Comparison of ENCODE assay signal across 22 cellular contexts in the genomic region with DNA sequence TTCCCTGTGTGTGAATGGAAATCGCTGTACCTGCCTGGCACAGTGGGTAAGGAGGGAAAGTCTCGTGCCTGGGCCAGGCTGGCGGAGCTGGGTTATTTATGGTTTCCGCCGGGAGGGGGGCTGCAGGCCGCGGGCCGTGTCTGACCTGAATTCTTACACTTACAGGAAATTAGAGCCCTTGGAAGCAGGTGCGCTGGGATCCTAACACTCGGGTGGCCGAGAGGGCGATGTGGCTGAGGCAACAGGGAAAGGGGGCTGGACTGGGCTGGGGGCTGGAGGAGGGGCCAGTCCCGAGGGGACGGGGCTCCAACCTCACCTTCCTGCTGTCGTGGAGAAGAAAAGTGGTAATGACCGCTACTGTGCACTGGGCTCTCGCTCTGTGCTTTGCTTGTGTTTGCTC.
"Had no signal": no experiment of that assay in that cellular context is flagged by ENCODE, and none has a peak within 500 bp of the region (broad histone marks: within the 10 kb centered on the region; RNA-seq: fewer than 3 reads in every experiment).

No MANE protein-coding gene starts in this region.

- H3K27ac Mint-ChIP-seq: activated CD4-positive, alpha-beta memory T cell treated with anti-CD3 and anti-CD28 coated beads for 36 hours; activated CD8-positive, alpha-beta memory T cell treated with anti-CD3 and anti-CD28 coated beads, Interleukin-2, amount 10 ng/mL, durations not matched to agents 7 days and 5 days; activated naive CD4-positive, alpha-beta T cell treated with anti-CD3 and anti-CD28 coated beads, Interleukin-2, amount 50 U/mL, for 24 hours; activated T-cell treated with anti-CD3 and anti-CD28 coated beads, Interleukin-2, amount 50 U/mL, for 24 hours; memory B cell; naive thymus-derived CD4-positive, alpha-beta T cell had no signal

- H3K27ac ChIP-seq: esophagus muscularis mucosa, neutrophil, parathyroid adenoma, tibial artery, vagina had no signal

- H3K4me3 ChIP-seq: esophagus muscularis mucosa, mucosa of descending colon, tibial artery, vagina had no signal

- H3K4me3 Mint-ChIP-seq: activated CD4-positive, alpha-beta memory T cell treated with anti-CD3 and anti-CD28 coated beads for 36 hours; activated CD8-positive, alpha-beta memory T cell treated with anti-CD3 and anti-CD28 coated beads, Interleukin-2, amount 10 ng/mL, durations not matched to agents 7 days and 5 days; activated naive CD4-positive, alpha-beta T cell treated with anti-CD3 and anti-CD28 coated beads, Interleukin-2, amount 50 U/mL, for 24 hours; activated T-cell treated with anti-CD3 and anti-CD28 coated beads, Interleukin-2, amount 50 U/mL, for 24 hours; central memory CD8-positive, alpha-beta T cell; memory B cell; naive thymus-derived CD4-positive, alpha-beta T cell had no signal

- H3K9me3 Mint-ChIP-seq: activated CD4-positive, alpha-beta memory T cell treated with anti-CD3 and anti-CD28 coated beads for 36 hours; activated naive CD4-positive, alpha-beta T cell treated with anti-CD3 and anti-CD28 coated beads, Interleukin-2, amount 50 U/mL, for 24 hours; activated T-cell treated with anti-CD3 and anti-CD28 coated beads, Interleukin-2, amount 50 U/mL, for 24 hours; central memory CD8-positive, alpha-beta T cell; memory B cell had no signal

- H3K36me3 Mint-ChIP-seq: activated CD4-positive, alpha-beta memory T cell treated with anti-CD3 and anti-CD28 coated beads for 36 hours; activated CD8-positive, alpha-beta memory T cell treated with anti-CD3 and anti-CD28 coated beads, Interleukin-2, amount 10 ng/mL, durations not matched to agents 7 days and 5 days; activated naive CD4-positive, alpha-beta T cell treated with anti-CD3 and anti-CD28 coated beads, Interleukin-2, amount 50 U/mL, for 24 hours; memory B cell; naive thymus-derived CD4-positive, alpha-beta T cell had no signal

- H3K4me1 ChIP-seq: esophagus muscularis mucosa, parathyroid adenoma, tibial artery had no signal

- H3K9me3 ChIP-seq: esophagus muscularis mucosa, mucosa of descending colon, neutrophil, tibial artery, vagina had no signal

- H3K9ac ChIP-seq: parathyroid adenoma had no signal

- H3K27me3 ChIP-seq: vagina had no signal

- H3K4me1 Mint-ChIP-seq: activated CD8-positive, alpha-beta memory T cell treated with anti-CD3 and anti-CD28 coated beads, Interleukin-2, amount 10 ng/mL, durations not matched to agents 7 days and 5 days; activated naive CD4-positive, alpha-beta T cell treated with anti-CD3 and anti-CD28 coated beads, Interleukin-2, amount 50 U/mL, for 24 hours; naive thymus-derived CD4-positive, alpha-beta T cell had no signal

- DNase-seq: activated CD4-positive, alpha-beta memory T cell treated with anti-CD3 and anti-CD28 coated beads for 36 hours; activated CD8-positive, alpha-beta memory T cell treated with anti-CD3 and anti-CD28 coated beads, Interleukin-2, amount 10 ng/mL, durations not matched to agents 7 days and 5 days; activated effector memory CD4-positive, alpha-beta T cell treated with anti-CD3 and anti-CD28 coated beads, Interleukin-2, amount 50 U/mL, for 16 hours; activated T-cell treated with anti-CD3 and anti-CD28 coated beads, Interleukin-2, amount 50 U/mL, for 24 hours; cortex of kidney; effector CD4-positive, alpha-beta T cell; hippocampal formation; left ventricle myocardium superior; mucosa of descending colon; naive thymus-derived CD4-positive, alpha-beta T cell; stimulated activated CD4-positive, alpha-beta T cell treated with anti-CD3 and anti-CD28 coated beads, Interleukin-12 subunit alpha, Interleukin-12 subunit beta, amount 100 ng/mL, for 4 hours; stimulated activated CD4-positive, alpha-beta T cell treated with anti-CD3 and anti-CD28 coated beads, Interleukin-2, amount 100 ng/mL, for 24 hours; stimulated activated naive CD4-positive, alpha-beta T cell; T-helper 9 cell; tibial artery had no signal

- H3K36me3 ChIP-seq: esophagus muscularis mucosa, neutrophil, tibial artery, vagina had no signal

- H2AFZ ChIP-seq: parathyroid adenoma had no signal

- ATAC-seq: activated CD8-positive, alpha-beta memory T cell treated with anti-CD3 and anti-CD28 coated beads, Interleukin-2, amount 10 ng/mL, durations not matched to agents 7 days and 5 days; left ventricle myocardium superior; mucosa of descending colon; naive thymus-derived CD4-positive, alpha-beta T cell had no signal
